Comparison of ENCODE assay signal across 1 cellular context in the genomic region with DNA sequence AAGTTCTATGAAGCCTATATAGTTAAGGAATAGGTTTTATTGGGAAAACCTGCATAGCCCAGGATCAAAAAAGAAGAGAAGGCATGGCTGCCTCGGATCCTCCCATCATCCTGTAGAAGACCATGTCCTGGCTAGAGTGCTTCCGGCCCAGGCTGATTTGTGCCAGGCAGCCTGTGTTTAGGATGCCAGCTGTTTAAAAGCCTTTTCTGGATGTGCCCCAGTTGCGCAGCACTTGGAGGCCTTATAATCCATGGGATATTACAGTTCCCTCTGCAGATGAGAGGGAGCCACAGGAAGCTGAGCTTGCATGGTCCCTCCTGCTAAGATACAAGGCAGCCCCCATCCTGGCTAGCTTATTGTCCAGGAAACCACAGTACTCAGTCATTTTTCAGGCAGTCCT.
TF ChIP-seq lines count a peak whose summit lies in the region.

No MANE protein-coding gene starts in this region.

TF ChIP-seq in WTC11, 78 proteins besides CTCF, POLR2A, EP300 and RAD21 (continued from another document):
- TF ChIP-seq, protein P1, sequence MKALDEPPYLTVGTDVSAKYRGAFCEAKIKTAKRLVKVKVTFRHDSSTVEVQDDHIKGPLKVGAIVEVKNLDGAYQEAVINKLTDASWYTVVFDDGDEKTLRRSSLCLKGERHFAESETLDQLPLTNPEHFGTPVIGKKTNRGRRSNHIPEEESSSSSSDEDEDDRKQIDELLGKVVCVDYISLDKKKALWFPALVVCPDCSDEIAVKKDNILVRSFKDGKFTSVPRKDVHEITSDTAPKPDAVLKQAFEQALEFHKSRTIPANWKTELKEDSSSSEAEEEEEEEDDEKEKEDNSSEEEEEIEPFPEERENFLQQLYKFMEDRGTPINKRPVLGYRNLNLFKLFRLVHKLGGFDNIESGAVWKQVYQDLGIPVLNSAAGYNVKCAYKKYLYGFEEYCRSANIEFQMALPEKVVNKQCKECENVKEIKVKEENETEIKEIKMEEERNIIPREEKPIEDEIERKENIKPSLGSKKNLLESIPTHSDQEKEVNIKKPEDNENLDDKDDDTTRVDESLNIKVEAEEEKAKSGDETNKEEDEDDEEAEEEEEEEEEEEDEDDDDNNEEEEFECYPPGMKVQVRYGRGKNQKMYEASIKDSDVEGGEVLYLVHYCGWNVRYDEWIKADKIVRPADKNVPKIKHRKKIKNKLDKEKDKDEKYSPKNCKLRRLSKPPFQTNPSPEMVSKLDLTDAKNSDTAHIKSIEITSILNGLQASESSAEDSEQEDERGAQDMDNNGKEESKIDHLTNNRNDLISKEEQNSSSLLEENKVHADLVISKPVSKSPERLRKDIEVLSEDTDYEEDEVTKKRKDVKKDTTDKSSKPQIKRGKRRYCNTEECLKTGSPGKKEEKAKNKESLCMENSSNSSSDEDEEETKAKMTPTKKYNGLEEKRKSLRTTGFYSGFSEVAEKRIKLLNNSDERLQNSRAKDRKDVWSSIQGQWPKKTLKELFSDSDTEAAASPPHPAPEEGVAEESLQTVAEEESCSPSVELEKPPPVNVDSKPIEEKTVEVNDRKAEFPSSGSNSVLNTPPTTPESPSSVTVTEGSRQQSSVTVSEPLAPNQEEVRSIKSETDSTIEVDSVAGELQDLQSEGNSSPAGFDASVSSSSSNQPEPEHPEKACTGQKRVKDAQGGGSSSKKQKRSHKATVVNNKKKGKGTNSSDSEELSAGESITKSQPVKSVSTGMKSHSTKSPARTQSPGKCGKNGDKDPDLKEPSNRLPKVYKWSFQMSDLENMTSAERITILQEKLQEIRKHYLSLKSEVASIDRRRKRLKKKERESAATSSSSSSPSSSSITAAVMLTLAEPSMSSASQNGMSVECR (CRISPR knock-in tag; IDR thresholded peaks at IDR 0.05; ENCODE audit: borderline replicate concordance) = no peak
- TF ChIP-seq TCF7 (CRISPR knock-in tag; IDR thresholded peaks at IDR 0.05; ENCODE audit: low read depth) = no peak
- no peak for TF ChIP-seq RORB (CRISPR knock-in tag; IDR thresholded peaks at IDR 0.05)
- no peak for TF ChIP-seq ATF1 (CRISPR knock-in tag; IDR thresholded peaks at IDR 0.05)
- no peak for TF ChIP-seq ZNF263 (CRISPR knock-in tag; IDR thresholded peaks at IDR 0.05; ENCODE audit: low read depth)
- TF ChIP-seq, protein P2, sequence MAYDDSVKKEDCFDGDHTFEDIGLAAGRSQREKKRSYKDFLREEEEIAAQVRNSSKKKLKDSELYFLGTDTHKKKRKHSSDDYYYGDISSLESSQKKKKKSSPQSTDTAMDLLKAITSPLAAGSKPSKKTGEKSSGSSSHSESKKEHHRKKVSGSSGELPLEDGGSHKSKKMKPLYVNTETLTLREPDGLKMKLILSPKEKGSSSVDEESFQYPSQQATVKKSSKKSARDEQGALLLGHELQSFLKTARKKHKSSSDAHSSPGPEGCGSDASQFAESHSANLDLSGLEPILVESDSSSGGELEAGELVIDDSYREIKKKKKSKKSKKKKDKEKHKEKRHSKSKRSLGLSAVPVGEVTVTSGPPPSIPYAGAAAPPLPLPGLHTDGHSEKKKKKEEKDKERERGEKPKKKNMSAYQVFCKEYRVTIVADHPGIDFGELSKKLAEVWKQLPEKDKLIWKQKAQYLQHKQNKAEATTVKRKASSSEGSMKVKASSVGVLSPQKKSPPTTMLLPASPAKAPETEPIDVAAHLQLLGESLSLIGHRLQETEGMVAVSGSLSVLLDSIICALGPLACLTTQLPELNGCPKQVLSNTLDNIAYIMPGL (CRISPR knock-in tag; IDR thresholded peaks at IDR 0.05) = no peak
- no peak for TF ChIP-seq ZBTB21 (CRISPR knock-in tag; IDR thresholded peaks at IDR 0.05; ENCODE audit: borderline replicate concordance)
- TF ChIP-seq, protein P3, sequence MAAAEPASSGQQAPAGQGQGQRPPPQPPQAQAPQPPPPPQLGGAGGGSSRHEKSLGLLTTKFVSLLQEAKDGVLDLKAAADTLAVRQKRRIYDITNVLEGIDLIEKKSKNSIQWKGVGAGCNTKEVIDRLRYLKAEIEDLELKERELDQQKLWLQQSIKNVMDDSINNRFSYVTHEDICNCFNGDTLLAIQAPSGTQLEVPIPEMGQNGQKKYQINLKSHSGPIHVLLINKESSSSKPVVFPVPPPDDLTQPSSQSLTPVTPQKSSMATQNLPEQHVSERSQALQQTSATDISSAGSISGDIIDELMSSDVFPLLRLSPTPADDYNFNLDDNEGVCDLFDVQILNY (CRISPR knock-in tag; IDR thresholded peaks at IDR 0.05) = no peak
- TF ChIP-seq, protein P4, sequence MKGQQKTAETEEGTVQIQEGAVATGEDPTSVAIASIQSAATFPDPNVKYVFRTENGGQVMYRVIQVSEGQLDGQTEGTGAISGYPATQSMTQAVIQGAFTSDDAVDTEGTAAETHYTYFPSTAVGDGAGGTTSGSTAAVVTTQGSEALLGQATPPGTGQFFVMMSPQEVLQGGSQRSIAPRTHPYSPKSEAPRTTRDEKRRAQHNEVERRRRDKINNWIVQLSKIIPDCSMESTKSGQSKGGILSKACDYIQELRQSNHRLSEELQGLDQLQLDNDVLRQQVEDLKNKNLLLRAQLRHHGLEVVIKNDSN (CRISPR knock-in tag; IDR thresholded peaks at IDR 0.05) = no peak
- no peak for TF ChIP-seq JUN (CRISPR knock-in tag; IDR thresholded peaks at IDR 0.05)
- TF ChIP-seq IRF2 (CRISPR knock-in tag; IDR thresholded peaks at IDR 0.05; ENCODE audit: borderline replicate concordance, low read depth) = no peak
- TF ChIP-seq SOX15 (CRISPR knock-in tag; IDR thresholded peaks at IDR 0.05) = no peak
- TF ChIP-seq, protein P5, sequence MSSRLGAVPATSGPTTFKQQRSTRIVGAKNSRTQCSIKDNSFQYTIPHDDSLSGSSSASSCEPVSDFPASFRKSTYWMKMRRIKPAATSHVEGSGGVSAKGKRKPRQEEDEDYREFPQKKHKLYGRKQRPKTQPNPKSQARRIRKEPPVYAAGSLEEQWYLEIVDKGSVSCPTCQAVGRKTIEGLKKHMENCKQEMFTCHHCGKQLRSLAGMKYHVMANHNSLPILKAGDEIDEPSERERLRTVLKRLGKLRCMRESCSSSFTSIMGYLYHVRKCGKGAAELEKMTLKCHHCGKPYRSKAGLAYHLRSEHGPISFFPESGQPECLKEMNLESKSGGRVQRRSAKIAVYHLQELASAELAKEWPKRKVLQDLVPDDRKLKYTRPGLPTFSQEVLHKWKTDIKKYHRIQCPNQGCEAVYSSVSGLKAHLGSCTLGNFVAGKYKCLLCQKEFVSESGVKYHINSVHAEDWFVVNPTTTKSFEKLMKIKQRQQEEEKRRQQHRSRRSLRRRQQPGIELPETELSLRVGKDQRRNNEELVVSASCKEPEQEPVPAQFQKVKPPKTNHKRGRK (CRISPR knock-in tag; IDR thresholded peaks at IDR 0.05; ENCODE audit: borderline replicate concordance) = no peak
- TF ChIP-seq, protein P6, sequence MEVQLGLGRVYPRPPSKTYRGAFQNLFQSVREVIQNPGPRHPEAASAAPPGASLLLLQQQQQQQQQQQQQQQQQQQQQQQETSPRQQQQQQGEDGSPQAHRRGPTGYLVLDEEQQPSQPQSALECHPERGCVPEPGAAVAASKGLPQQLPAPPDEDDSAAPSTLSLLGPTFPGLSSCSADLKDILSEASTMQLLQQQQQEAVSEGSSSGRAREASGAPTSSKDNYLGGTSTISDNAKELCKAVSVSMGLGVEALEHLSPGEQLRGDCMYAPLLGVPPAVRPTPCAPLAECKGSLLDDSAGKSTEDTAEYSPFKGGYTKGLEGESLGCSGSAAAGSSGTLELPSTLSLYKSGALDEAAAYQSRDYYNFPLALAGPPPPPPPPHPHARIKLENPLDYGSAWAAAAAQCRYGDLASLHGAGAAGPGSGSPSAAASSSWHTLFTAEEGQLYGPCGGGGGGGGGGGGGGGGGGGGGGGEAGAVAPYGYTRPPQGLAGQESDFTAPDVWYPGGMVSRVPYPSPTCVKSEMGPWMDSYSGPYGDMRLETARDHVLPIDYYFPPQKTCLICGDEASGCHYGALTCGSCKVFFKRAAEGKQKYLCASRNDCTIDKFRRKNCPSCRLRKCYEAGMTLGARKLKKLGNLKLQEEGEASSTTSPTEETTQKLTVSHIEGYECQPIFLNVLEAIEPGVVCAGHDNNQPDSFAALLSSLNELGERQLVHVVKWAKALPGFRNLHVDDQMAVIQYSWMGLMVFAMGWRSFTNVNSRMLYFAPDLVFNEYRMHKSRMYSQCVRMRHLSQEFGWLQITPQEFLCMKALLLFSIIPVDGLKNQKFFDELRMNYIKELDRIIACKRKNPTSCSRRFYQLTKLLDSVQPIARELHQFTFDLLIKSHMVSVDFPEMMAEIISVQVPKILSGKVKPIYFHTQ (CRISPR knock-in tag; IDR thresholded peaks at IDR 0.05) = no peak
TF ChIP-seq in WTC11: peak in this region for 0.
